In the genomic region with DNA sequence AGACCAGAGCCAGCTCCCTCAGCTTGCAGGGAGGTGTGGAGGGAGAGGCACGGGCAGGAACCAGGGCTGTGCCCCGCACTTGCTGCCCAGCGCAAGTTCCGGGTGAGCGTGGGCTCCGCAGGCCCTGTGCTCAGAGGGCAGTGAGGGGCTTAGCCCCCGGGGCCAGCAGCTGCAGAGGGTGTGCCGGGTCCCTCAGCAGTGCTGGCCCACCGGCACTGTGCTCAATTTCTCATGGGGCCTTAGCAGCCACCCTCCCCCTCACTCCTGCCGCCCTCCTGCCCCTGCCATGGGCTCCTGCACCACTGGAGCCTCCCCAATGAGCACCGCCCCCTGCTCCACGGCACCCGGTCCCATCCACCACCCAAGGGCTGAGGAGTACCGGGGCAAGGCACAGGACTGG, we compare ENCODE assay signal across 34 cellular contexts.
"Had no signal": no experiment of that assay in that cellular context is flagged by ENCODE, and none has a peak within 500 bp of the region (broad histone marks: within the 10 kb centered on the region; RNA-seq: fewer than 3 reads in every experiment).

No MANE protein-coding gene starts in this region.

- H3K27me3 ChIP-seq: MG63 had no signal

- H3K4me2 ChIP-seq: KMS-11 had no signal

- H3K4me3 ChIP-seq: MG63 had no signal

- H3K9me3 ChIP-seq: MG63 had no signal

- DNase-seq: Karpas-422, Kasumi-1, MG63, MM.1S, MV-4-11, NCI-H1048, NCI-H1092, NCI-H1092 treated with DMSO at 0.1 percent for 48 hours, NCI-H1105, NCI-H1105 treated with DMSO at 0.1 percent for 48 hours, NCI-H1417, NCI-H1417 treated with DMSO at 0.1 percent for 48 hours, NCI-H1436, NCI-H1436 treated with DMSO at 0.1 percent for 48 hours, NCI-H146, NCI-H1694, NCI-H1694 treated with DMSO at 0.1 percent for 48 hours, NCI-H187, NCI-H187 treated with DMSO at 0.1 percent for 48 hours, NCI-H1930, NCI-H2029, NCI-H2029 treated with DMSO at 0.1 percent for 48 hours, NCI-H2081, NCI-H2081 treated with DMSO at 0.1 percent for 48 hours, NCI-H2107, NCI-H2171, NCI-H2171 treated with DMSO at 0.1 percent for 48 hours, NCI-H2227 treated with DMSO at 0.1 percent for 48 hours, NCI-H226, NCI-H446, NCI-H446 treated with DMSO at 0.1 percent for 48 hours, NCI-H510A, NCI-H510A treated with DMSO at 0.1 percent for 48 hours had no signal

- H3K36me3 ChIP-seq: MG63 had no signal

- H3K9ac ChIP-seq: KMS-11 had no signal

- H3K27ac ChIP-seq: KMS-11 had no signal
